Comparison of ENCODE assay signal across 23 cellular contexts in the genomic region with DNA sequence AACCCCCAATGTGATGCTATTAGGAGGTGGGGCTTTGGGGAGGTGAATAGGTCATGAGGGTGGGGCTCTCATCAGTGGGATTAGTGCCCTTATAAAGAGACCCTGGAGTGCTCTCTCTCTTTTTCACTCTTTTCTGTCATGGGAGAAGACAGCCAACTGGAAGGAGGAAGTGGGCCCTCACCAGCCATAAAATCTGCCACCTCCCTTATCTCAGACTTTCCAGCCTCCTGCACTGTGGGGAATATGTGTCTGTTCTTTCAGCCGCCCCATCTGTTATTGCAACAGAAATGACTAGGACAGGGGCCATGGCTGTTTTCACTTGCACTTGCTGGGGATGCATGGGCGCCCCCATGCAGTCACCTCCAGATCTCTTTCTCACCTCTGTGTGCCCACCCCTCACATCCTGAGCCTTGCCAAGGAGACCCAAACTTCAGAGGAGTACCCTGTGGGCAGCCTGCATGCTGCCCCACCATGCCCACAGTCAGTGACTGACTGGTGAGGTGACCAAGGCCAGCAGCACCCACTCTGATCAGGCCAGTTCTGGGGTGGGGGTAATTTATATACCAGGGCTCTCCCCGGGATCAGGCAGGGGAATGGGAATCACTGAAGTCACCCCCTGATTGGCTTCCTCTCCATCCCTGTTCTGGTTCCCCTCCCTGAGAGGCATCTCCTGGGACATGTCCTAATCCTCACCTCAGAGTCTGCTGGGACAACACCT.
DNase-seq lines count a peak whose midpoint lies in the region; ATAC-seq and TF ChIP-seq lines count a peak whose summit lies in the region.
"Had no signal": no experiment of that assay in that cellular context is flagged by ENCODE, and none has a peak within 500 bp of the region (broad histone marks: within the 10 kb centered on the region; RNA-seq: fewer than 3 reads in every experiment).

No MANE protein-coding gene starts in this region.

- no TSS peak for BruUV-seq in mammary epithelial cell (replicated peaks; lab: Mats Ljungman, UMichigan)
- no TSS peak for BruUV-seq in MCF 10A (replicated peaks; lab: Mats Ljungman, UMichigan)

- in situ Hi-C loops in mammary epithelial cell (cut with MboI; ENCODE audit: low sequenced_read_pairs in 2 of 2): no loop called here

- dilution Hi-C loops in mammary epithelial cell (cut with HindIII; ENCODE audit: low sequenced_read_pairs): no loop called here

- no peak overlapping the region for H3K9ac ChIP-seq in mammary epithelial cell (ENCODE audit: insufficient read depth, low read length)
- H3K9ac ChIP-seq in fibroblast of lung (ENCODE audit: insufficient read depth, low read length): no peak overlapping the region

- no peak for ATAC-seq in stimulated activated memory B cell treated with anti-CD40 and anti-IgM and Interleukin-4, amounts not matched to agents 10 μg/mL and 1 μg/mL and 100 μg/mL, for 72 hours
- ATAC-seq: right lobe of liver; stimulated activated naive CD8-positive, alpha-beta T cell treated with anti-CD3 and anti-CD28 coated beads, Interleukin-15, Interleukin-2, amounts not matched to agents 100 U/mL and 50 U/mL, for 24 hours had no signal

- TF ChIP-seq CTCF in mammary epithelial cell (conservative IDR thresholded peaks at IDR 0.05 in 1 of 2, IDR thresholded peaks at IDR 0.05 in 1 of 2; ENCODE audit: extremely low read depth in 1 of 2, insufficient read depth in 1 of 2, low read depth in 1 of 2, low read length in 2 of 2) (no peak), MCF 10A (IDR thresholded peaks at IDR 0.05; ENCODE audit: unreplicated experiment) (no peak), fibroblast of lung (conservative IDR thresholded peaks at IDR 0.05 in 1 of 2, IDR thresholded peaks at IDR 0.05 in 1 of 2; ENCODE audit: low read depth in 1 of 2, low read length in 2 of 2) (no peak)

- POLR2A ChIA-PET in MCF 10A (lab: Yijun Ruan, JAX): interaction anchor here (2.2 kb wide), 2 partner anchors 22 to 119 kb away, joined by 23 to 45 read pairs; no protein-coding TSS in a partner anchor

- H4K20me1 ChIP-seq in mammary epithelial cell (ENCODE audit: insufficient read depth, low read length) (no peaks in the 10 kb centered on the region), fibroblast of lung (ENCODE audit: control insufficient read depth, extremely low read depth, insufficient read depth, low read length) (no peaks in the 10 kb centered on the region)

- H3K4me3 ChIP-seq in mammary epithelial cell (replicated peaks in 1 of 3; ENCODE audit: insufficient read depth in 1 of 3, low read depth in 2 of 3, low read length in 3 of 3) (no peak overlapping the region), fibroblast of lung (replicated peaks in 1 of 4; ENCODE audit: control extremely low read depth in 1 of 4, insufficient read depth in 1 of 4, low read depth in 3 of 4, low read length in 4 of 4) (no peak overlapping the region)
- H3K4me3 ChIP-seq: breast epithelium, right lobe of liver, testis had no signal

- H3K4me1 Mint-ChIP-seq in MCF 10A (ENCODE audit: insufficient read depth, unreplicated experiment): peaks cover 36% of the 10 kb centered on the region
- H3K4me1 Mint-ChIP-seq in activated naive CD4-positive, alpha-beta T cell treated with anti-CD3 and anti-CD28 coated beads, Interleukin-2, amount 10 ng/mL, durations not matched to agents 7 days and 5 days: no peaks in the 10 kb centered on the region
- no peaks in the 10 kb centered on the region for H3K4me1 Mint-ChIP-seq in stimulated activated memory B cell treated with anti-CD40 and anti-IgM and Interleukin-4, amounts not matched to agents 10 μg/mL and 1 μg/mL and 100 μg/mL, for 72 hours
- H3K4me1 Mint-ChIP-seq: H9 had no signal

- no peak overlapping the region for H3K27ac Mint-ChIP-seq in MCF 10A (ENCODE audit: low read depth, unreplicated experiment)
- H3K27ac Mint-ChIP-seq in activated naive CD4-positive, alpha-beta T cell treated with anti-CD3 and anti-CD28 coated beads, Interleukin-2, amount 10 ng/mL, durations not matched to agents 7 days and 5 days: no peak overlapping the region
- no peak overlapping the region for H3K27ac Mint-ChIP-seq in stimulated activated memory B cell treated with anti-CD40 and anti-IgM and Interleukin-4, amounts not matched to agents 10 μg/mL and 1 μg/mL and 100 μg/mL, for 72 hours
- H3K27ac Mint-ChIP-seq: H9 had no signal

- no peaks in the 10 kb centered on the region for H3K36me3 ChIP-seq in mammary epithelial cell (ENCODE audit: insufficient read depth, low read length)
- no peaks in the 10 kb centered on the region for H3K36me3 ChIP-seq in fibroblast of lung (ENCODE audit: control insufficient read depth, insufficient read depth, low read length)
- H3K36me3 ChIP-seq: BE2C, breast epithelium, right lobe of liver had no signal

- peaks cover 8% of the 10 kb centered on the region for H3K9me3 Mint-ChIP-seq in MCF 10A (ENCODE audit: unreplicated experiment)
- no peaks in the 10 kb centered on the region for H3K9me3 Mint-ChIP-seq in activated naive CD4-positive, alpha-beta T cell treated with anti-CD3 and anti-CD28 coated beads, Interleukin-2, amount 10 ng/mL, durations not matched to agents 7 days and 5 days
- peaks cover 3% of the 10 kb centered on the region for H3K9me3 Mint-ChIP-seq in stimulated activated memory B cell treated with anti-CD40 and anti-IgM and Interleukin-4, amounts not matched to agents 10 μg/mL and 1 μg/mL and 100 μg/mL, for 72 hours
- H3K9me3 Mint-ChIP-seq: neural crest cell had no signal

- no peak overlapping the region for H3K4me2 ChIP-seq in mammary epithelial cell (ENCODE audit: insufficient read depth, low read depth, low read length)
- H3K4me2 ChIP-seq in fibroblast of lung (ENCODE audit: extremely low read depth, insufficient read depth, low read length): peak overlapping the region; percentile 42

- H2AFZ ChIP-seq in mammary epithelial cell (ENCODE audit: low read depth, low read length) (no peak overlapping the region), fibroblast of lung (ENCODE audit: low read length) (no peak overlapping the region)

- H3K79me2 ChIP-seq in mammary epithelial cell (ENCODE audit: insufficient read depth, low read length) (no peaks in the 10 kb centered on the region), fibroblast of lung (ENCODE audit: control insufficient read depth, insufficient read depth, low read length) (no peaks in the 10 kb centered on the region)

- no peaks in the 10 kb centered on the region for H3K27me3 Mint-ChIP-seq in MCF 10A (ENCODE audit: insufficient read depth, unreplicated experiment)
- H3K27me3 Mint-ChIP-seq in activated naive CD4-positive, alpha-beta T cell treated with anti-CD3 and anti-CD28 coated beads, Interleukin-2, amount 10 ng/mL, durations not matched to agents 7 days and 5 days: peaks cover 16% of the 10 kb centered on the region
- H3K27me3 Mint-ChIP-seq in stimulated activated memory B cell treated with anti-CD40 and anti-IgM and Interleukin-4, amounts not matched to agents 10 μg/mL and 1 μg/mL and 100 μg/mL, for 72 hours: peaks cover 38% of the 10 kb centered on the region

- intact Hi-C loops in mammary epithelial cell (cut with micrococcal nuclease) (no loop called here), MCF 10A (cut with micrococcal nuclease) (no loop called here)

- peak overlapping the region; percentile 54 for H3K27ac ChIP-seq in mammary epithelial cell (ENCODE audit: insufficient read depth, low read depth, low read length)
- no peak overlapping the region for H3K27ac ChIP-seq in fibroblast of lung (ENCODE audit: insufficient read depth, low read length)
- H3K27ac ChIP-seq: breast epithelium, right lobe of liver, testis had no signal

- peaks cover 39% of the 10 kb centered on the region for H3K4me1 ChIP-seq in mammary epithelial cell (ENCODE audit: insufficient read depth, low read length)
- H3K4me1 ChIP-seq in fibroblast of lung (ENCODE audit: control insufficient read depth, extremely low read depth, insufficient read depth, low read length): peaks cover 21% of the 10 kb centered on the region
- H3K4me1 ChIP-seq: BE2C, breast epithelium, right lobe of liver, testis had no signal

- H3K27me3 ChIP-seq in mammary epithelial cell (ENCODE audit: insufficient read depth, low read length) (no peaks in the 10 kb centered on the region), fibroblast of lung (ENCODE audit: control insufficient read depth, insufficient read depth, low read length) (no peaks in the 10 kb centered on the region)
- H3K27me3 ChIP-seq: BE2C, breast epithelium, right lobe of liver, testis had no signal

- no peak overlapping the region for H3K4me3 Mint-ChIP-seq in MCF 10A (ENCODE audit: unreplicated experiment)
- no peak overlapping the region for H3K4me3 Mint-ChIP-seq in activated naive CD4-positive, alpha-beta T cell treated with anti-CD3 and anti-CD28 coated beads, Interleukin-2, amount 10 ng/mL, durations not matched to agents 7 days and 5 days
- H3K4me3 Mint-ChIP-seq in stimulated activated memory B cell treated with anti-CD40 and anti-IgM and Interleukin-4, amounts not matched to agents 10 μg/mL and 1 μg/mL and 100 μg/mL, for 72 hours: no peak overlapping the region
- H3K4me3 Mint-ChIP-seq: H9, neural crest cell had no signal

- DNase-seq in mammary epithelial cell: no peak
- DNase-seq in MCF 10A (ENCODE audit: unreplicated experiment): no peak
- peak; percentile 71 for DNase-seq in RPMI7951 (ENCODE audit: low read depth)
- no peak for DNase-seq in fibroblast of lung (ENCODE audit: low read depth in 2 of 2)
- DNase-seq in AG08395 (ENCODE audit: low spot score): no peak
- DNase-seq in activated naive CD4-positive, alpha-beta T cell treated with anti-CD3 and anti-CD28 coated beads, Interleukin-2, amount 10 ng/mL, durations not matched to agents 7 days and 5 days: no peak
- DNase-seq in CD1c-positive myeloid dendritic cell (ENCODE audit: extremely low spot score): no peak
- DNase-seq: activated T-cell treated with anti-CD3 and anti-CD28 coated beads, Interleukin-2, amount 50 U/mL, for 48 hours; BE2C; effector CD4-positive, alpha-beta T cell; foreskin melanocyte; GDM1; NCI-H2081 treated with DMSO at 0.1 percent for 48 hours; NCI-H345; right lobe of liver; Right ventricle myocardium superior; stimulated activated CD4-positive, alpha-beta T cell treated with anti-CD3 and anti-CD28 coated beads, Interleukin-15, amount 100 ng/mL, for 24 hours; stimulated activated naive CD8-positive, alpha-beta T cell treated with anti-CD3 and anti-CD28 coated beads, Interleukin-15, Interleukin-2, amounts not matched to agents 100 U/mL and 50 U/mL, for 24 hours; testis had no signal

- 90% methylated on average over 3 of the region's 3 CpGs for WGBS in mammary epithelial cell (ENCODE audit: low coverage, missing lambda C conversion rate)

- no peaks in the 10 kb centered on the region for H3K36me3 Mint-ChIP-seq in MCF 10A (ENCODE audit: insufficient read depth, unreplicated experiment)
- no peaks in the 10 kb centered on the region for H3K36me3 Mint-ChIP-seq in activated naive CD4-positive, alpha-beta T cell treated with anti-CD3 and anti-CD28 coated beads, Interleukin-2, amount 10 ng/mL, durations not matched to agents 7 days and 5 days
- H3K36me3 Mint-ChIP-seq in stimulated activated memory B cell treated with anti-CD40 and anti-IgM and Interleukin-4, amounts not matched to agents 10 μg/mL and 1 μg/mL and 100 μg/mL, for 72 hours: no peaks in the 10 kb centered on the region

- CTCF ChIA-PET in mammary epithelial cell (lab: Charles Lee; ENCODE audit: low non-redundant PET): no interaction called here
- CTCF ChIA-PET in MCF 10A (lab: Yijun Ruan, JAX): interaction anchor here (2.2 kb wide), 1 partner anchor 23 kb away, joined by 11 read pairs; no protein-coding TSS in a partner anchor
- CTCF ChIA-PET in activated naive CD4-positive, alpha-beta T cell treated with anti-CD3 and anti-CD28 coated beads, Interleukin-2, amount 10 ng/mL, durations not matched to agents 7 days and 5 days (lab: Charles Lee): no interaction called here

- H3K9me3 ChIP-seq in mammary epithelial cell (replicated peaks; ENCODE audit: insufficient read depth, low read length) (peaks cover 15% of the 10 kb centered on the region), fibroblast of lung (ENCODE audit: control insufficient read depth, insufficient read depth, low read depth, low read length) (no peaks in the 10 kb centered on the region)
- H3K9me3 ChIP-seq: right lobe of liver, testis had no signal
